23 cellular contexts compared by ENCODE assay signal in genomic region chr7:74218343-74218698, GRCh38. TPM values are rescaled to one million over a fixed set of nuclear protein-coding genes. Genes with fewer than 3 reads are reported as not detected.
A peak's percentile ranks its signal among the peaks of the same experiment; 100 is the strongest.
DNase-seq lines count a peak whose midpoint lies in the region; ATAC-seq, FAIRE-seq and TF ChIP-seq lines count a peak whose summit lies in the region.
"Had no signal": no experiment of that assay in that cellular context is flagged by ENCODE, and none has a peak within 500 bp of the region (broad histone marks: within the 10 kb centered on the region; RNA-seq: fewer than 3 reads in every experiment).

No MANE protein-coding gene starts in this region.

- H3K27me3 ChIP-seq in layer of hippocampus (ENCODE audit: control insufficient read depth, insufficient read depth, low read length): no peaks in the 10 kb centered on the region
- H3K27me3 ChIP-seq in sigmoid colon: no peaks in the 10 kb centered on the region
- H3K27me3 ChIP-seq: pancreas, right lobe of liver, SJCRH30 had no signal

- no peak overlapping the region for H3K4me3 Mint-ChIP-seq in stimulated activated naive CD8-positive, alpha-beta T cell treated with anti-CD3 and anti-CD28 coated beads, Interleukin-15, Interleukin-2, amounts not matched to agents 100 ng/mL and 50 ng/mL, for 24 hours
- H3K4me3 Mint-ChIP-seq in activated B cell treated with CpG ODN at 0.5 μM for 24 hours: peak overlapping the region; percentile 69
- H3K4me3 Mint-ChIP-seq: activated naive CD4-positive, alpha-beta T cell treated with anti-CD3 and anti-CD28 coated beads for 36 hours had no signal

- peaks cover 33% of the 10 kb centered on the region for H3K4me1 Mint-ChIP-seq in stimulated activated naive CD8-positive, alpha-beta T cell treated with anti-CD3 and anti-CD28 coated beads, Interleukin-15, Interleukin-2, amounts not matched to agents 100 ng/mL and 50 ng/mL, for 24 hours (ENCODE audit: low read depth)
- H3K4me1 Mint-ChIP-seq in activated B cell treated with CpG ODN at 0.5 μM for 24 hours: peaks cover 62% of the 10 kb centered on the region

- H3K4me1 ChIP-seq in sigmoid colon: no peaks in the 10 kb centered on the region
- H3K4me1 ChIP-seq: pancreas, SJCRH30 had no signal

- H3K27ac ChIP-seq in layer of hippocampus (ENCODE audit: low read depth, low read length) (peak overlapping the region; percentile 78), sigmoid colon (no peak overlapping the region)
- H3K27ac ChIP-seq: pancreas, right lobe of liver, SJCRH30, tibial nerve had no signal

- CTCF ChIA-PET in activated B cell treated with CpG ODN at 0.5 μM for 24 hours (lab: Charles Lee): interaction anchor here (1.1 to 1.3 kb wide), 3 partner anchors 12 to 57 kb away, joined by 3 to 11 read pairs (median 3); no protein-coding TSS in a partner anchor

- no peak for TF ChIP-seq CTCF in activated B cell treated with CpG ODN at 0.5 μM for 24 hours (IDR thresholded peaks at IDR 0.05)
- no peak for TF ChIP-seq CTCF in sigmoid colon (IDR thresholded peaks at IDR 0.05)

- WGBS in sigmoid colon, 2 donors: 71 to 88% methylated on average over 2 of the region's 2 CpGs

- H3K27me3 Mint-ChIP-seq in stimulated activated naive CD8-positive, alpha-beta T cell treated with anti-CD3 and anti-CD28 coated beads, Interleukin-15, Interleukin-2, amounts not matched to agents 100 ng/mL and 50 ng/mL, for 24 hours: no peaks in the 10 kb centered on the region
- no peaks in the 10 kb centered on the region for H3K27me3 Mint-ChIP-seq in activated B cell treated with CpG ODN at 0.5 μM for 24 hours

- H3K9me3 ChIP-seq in sigmoid colon: no peaks in the 10 kb centered on the region
- H3K9me3 ChIP-seq: pancreas, right lobe of liver, SJCRH30 had no signal

- no peak for TF ChIP-seq POLR2A in sigmoid colon (IDR thresholded peaks at IDR 0.05)

- H3K9me3 Mint-ChIP-seq in stimulated activated naive CD8-positive, alpha-beta T cell treated with anti-CD3 and anti-CD28 coated beads, Interleukin-15, Interleukin-2, amounts not matched to agents 100 ng/mL and 50 ng/mL, for 24 hours: no peaks in the 10 kb centered on the region
- no peaks in the 10 kb centered on the region for H3K9me3 Mint-ChIP-seq in activated B cell treated with CpG ODN at 0.5 μM for 24 hours
- H3K9me3 Mint-ChIP-seq: activated naive CD4-positive, alpha-beta T cell treated with anti-CD3 and anti-CD28 coated beads for 36 hours; CD8-positive, alpha-beta memory T cell had no signal

- intact Hi-C loops in activated B cell treated with CpG ODN at 0.5 μM for 24 hours (cut with micrococcal nuclease) (no loop called here), sigmoid colon (cut with DNase I) (no loop called here)

- H3K36me3 ChIP-seq in sigmoid colon: no peaks in the 10 kb centered on the region
- H3K36me3 ChIP-seq: pancreas, right lobe of liver, SJCRH30, tibial nerve had no signal

- POLR2A ChIA-PET in activated B cell treated with CpG ODN at 0.5 μM for 24 hours (lab: Charles Lee): interaction anchor here (0.8 to 7.0 kb wide), 5 partner anchors 8 to 66 kb away, joined by 4 to 89 read pairs (median 12); partner anchors contain the start of gene LAT2

- ATAC-seq in stimulated activated naive CD8-positive, alpha-beta T cell treated with anti-CD3 and anti-CD28 coated beads, Interleukin-15, Interleukin-2, amounts not matched to agents 100 U/mL and 50 U/mL, for 24 hours: no peak
- no peak for ATAC-seq in activated B cell treated with CpG ODN at 0.5 μM for 24 hours (ENCODE audit: low read depth)
- ATAC-seq: right lobe of liver had no signal

- no peak for FAIRE-seq in HTR-8/SVneo (lab: Jason Lieb, UNC)
- FAIRE-seq: keratinocyte, pancreas had no signal

- no peak for TF ChIP-seq EP300 in sigmoid colon (IDR thresholded peaks at IDR 0.05)

- H3K4me3 ChIP-seq in sigmoid colon: no peak overlapping the region
- H3K4me3 ChIP-seq: pancreas, right lobe of liver, SJCRH30, tibial nerve had no signal

- peak overlapping the region; percentile 16 for H3K27ac Mint-ChIP-seq in stimulated activated naive CD8-positive, alpha-beta T cell treated with anti-CD3 and anti-CD28 coated beads, Interleukin-15, Interleukin-2, amounts not matched to agents 100 ng/mL and 50 ng/mL, for 24 hours
- peak overlapping the region; percentile 90 for H3K27ac Mint-ChIP-seq in activated B cell treated with CpG ODN at 0.5 μM for 24 hours
- H3K27ac Mint-ChIP-seq: activated naive CD4-positive, alpha-beta T cell treated with anti-CD3 and anti-CD28 coated beads for 36 hours had no signal

- H3K36me3 Mint-ChIP-seq in stimulated activated naive CD8-positive, alpha-beta T cell treated with anti-CD3 and anti-CD28 coated beads, Interleukin-15, Interleukin-2, amounts not matched to agents 100 ng/mL and 50 ng/mL, for 24 hours (ENCODE audit: low read depth): peaks cover 10% of the 10 kb centered on the region
- H3K36me3 Mint-ChIP-seq in activated B cell treated with CpG ODN at 0.5 μM for 24 hours (ENCODE audit: low read depth): peaks cover 65% of the 10 kb centered on the region
- H3K36me3 Mint-ChIP-seq: CD8-positive, alpha-beta memory T cell had no signal

- DNase-seq in stimulated activated naive CD8-positive, alpha-beta T cell treated with anti-CD3 and anti-CD28 coated beads, Interleukin-15, Interleukin-2, amounts not matched to agents 100 U/mL and 50 U/mL, for 24 hours: no peak
- DNase-seq in activated B cell treated with CpG ODN at 0.5 μM for 24 hours (no peak), HTR-8/SVneo (ENCODE audit: insufficient read length, low spot score) (no peak), sigmoid colon (no peak), NCI-H2029 treated with DMSO at 0.1 percent for 48 hours (lab: John Stamatoyannopoulos, UW) (no peak)
- no peak for DNase-seq in activated effector memory CD4-positive, alpha-beta T cell treated with anti-CD3 and anti-CD28 coated beads, Interleukin-2, amount 50 U/mL, for 16 hours
- DNase-seq: activated CD4-positive, CD25-positive, alpha-beta regulatory T cell treated with anti-CD3 and anti-CD28 coated beads, Interleukin-2, amount 50 U/mL, for 72 hours; aorta; CD8-positive, alpha-beta memory T cell; central memory CD4-positive, alpha-beta T cell; effector CD4-positive, alpha-beta T cell; foreskin melanocyte; NCI-H187; pancreas; right lobe of liver; SJCRH30; T1000 had no signal

RNA-seq across cellular contexts. Expression of gene LAT2, which starts 8.5 kb away (rescaled TPM):
- 291 and 329 TPM in 2 replicates for total RNA-seq in activated B cell treated with CpG ODN at 0.5 μM for 24 hours
- total RNA-seq in sigmoid colon: 10 to 100 TPM in 1 of 4 donors, 1 to 10 TPM in 3; 2.5 to 13.0 (median 4.4) TPM
- polyA plus RNA-seq in sigmoid colon: 10 to 100 TPM in 2 of 3 donors, 1 to 10 TPM in 1; 4.8 to 31.1 (median 16.2) TPM
- total RNA-seq: H4 had no signal

RNA-seq across cellular contexts. Expression of gene RFC2, which starts 35.9 kb away (rescaled TPM):
- total RNA-seq in activated B cell treated with CpG ODN at 0.5 μM for 24 hours (44.0 and 45.8 TPM in 2 replicates), sigmoid colon (10 to 100 TPM in 3 of 4 donors, 1 to 10 TPM in 1; 3.3 to 17.8 (median 14.8) TPM)
- 10 to 100 TPM; 18.0 to 30.0 (median 22.2) TPM for polyA plus RNA-seq in sigmoid colon

RNA-seq across cellular contexts. Expression of gene EIF4H, which starts 44.2 kb away (rescaled TPM):
- total RNA-seq in activated B cell treated with CpG ODN at 0.5 μM for 24 hours (263 and 280 TPM in 2 replicates), sigmoid colon (100 to 1,000 TPM; 201 to 274 (median 228) TPM)
- polyA plus RNA-seq in sigmoid colon: 100 to 1,000 TPM; 196 to 258 (median 224) TPM

Comparison
In these comparisons a context has a peak if more than half of its experiments do, and no peak if none do; other contexts are left out.
1. RNA of gene LAT2, which starts 8.5 kb away (total RNA-seq): 291 to 329 TPM in activated B cell treated with CpG ODN at 0.5 μM for 24 hours; 2.5 to 13.0 TPM in sigmoid colon; every median in the first group is over 10 times any median in the second.